Comparison of ENCODE assay signal across 24 cellular contexts in the genomic region with DNA sequence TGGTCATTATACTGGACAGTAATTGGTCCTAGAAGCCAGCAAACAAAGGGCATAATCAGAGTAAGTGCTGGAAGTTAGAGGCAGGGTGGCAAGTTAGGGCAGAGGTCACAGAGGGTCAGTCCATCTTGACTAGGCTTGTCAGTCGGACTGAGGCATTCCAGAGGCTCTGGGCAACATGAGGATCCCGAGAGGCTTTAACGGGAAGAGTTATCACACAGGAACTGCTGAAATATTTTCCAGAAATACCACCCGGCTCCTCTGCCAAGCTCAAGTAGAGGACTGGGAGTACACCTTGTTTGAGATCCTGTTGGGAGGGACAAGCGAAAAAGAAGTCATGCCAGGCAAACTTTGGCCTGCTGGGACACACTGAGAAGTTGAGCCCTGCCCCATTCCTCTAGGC.
"Had no signal": no experiment of that assay in that cellular context is flagged by ENCODE, and none has a peak within 500 bp of the region (broad histone marks: within the 10 kb centered on the region; RNA-seq: fewer than 3 reads in every experiment).

No MANE protein-coding gene starts in this region.

- FAIRE-seq: keratinocyte had no signal

- H3K36me3 ChIP-seq: thyroid gland, transverse colon, upper lobe of left lung, vagina had no signal

- H3K4me3 ChIP-seq: lung, psoas muscle, skin epidermis, stomach, testis, thyroid gland, transverse colon, upper lobe of left lung, vagina had no signal

- ATAC-seq: left cardiac atrium; left lobe of liver; naive thymus-derived CD8-positive, alpha-beta T cell; psoas muscle; sciatic nerve; stimulated activated naive B cell treated with anti-CD40 and anti-IgM and Interleukin-4, amounts not matched to agents 10 μg/mL and 1 μg/mL and 100 μg/mL, for 72 hours; stimulated activated naive CD8-positive, alpha-beta T cell treated with anti-CD3 and anti-CD28 coated beads, Interleukin-15, Interleukin-2, amounts not matched to agents 100 U/mL and 50 U/mL, for 24 hours had no signal

- H3K27ac ChIP-seq: parathyroid adenoma, psoas muscle, skin epidermis, stomach, testis, thyroid gland, transverse colon, upper lobe of left lung, vagina had no signal

- H3K4me1 ChIP-seq: parathyroid adenoma, psoas muscle, testis, thyroid gland, transverse colon, upper lobe of left lung, vagina had no signal

- H3K79me2 ChIP-seq: parathyroid adenoma had no signal

- H3K27me3 ChIP-seq: stomach, testis, thyroid gland, transverse colon, upper lobe of left lung, vagina had no signal

- H3K9ac ChIP-seq: parathyroid adenoma had no signal

- H3K9me3 ChIP-seq: psoas muscle, stomach, testis, thyroid gland, transverse colon, upper lobe of left lung, vagina had no signal

- H2AFZ ChIP-seq: parathyroid adenoma had no signal

- DNase-seq: hippocampal formation; left cardiac atrium; mesenchymal stem cell; naive thymus-derived CD8-positive, alpha-beta T cell; nucleus accumbens; psoas muscle; stimulated activated CD4-positive, alpha-beta T cell treated with anti-CD3 and anti-CD28 coated beads, Interleukin-12 subunit alpha, Interleukin-12 subunit beta, amount 100 ng/mL, for 4 hours; stimulated activated CD4-positive, alpha-beta T cell treated with anti-CD3 and anti-CD28 coated beads, Interleukin-15, amount 100 ng/mL, for 24 hours; stimulated activated CD4-positive, alpha-beta T cell treated with anti-CD3 and anti-CD28 coated beads, Interleukin-2, amount 100 ng/mL, for 24 hours; stimulated activated CD4-positive, alpha-beta T cell treated with anti-CD3 and anti-CD28 coated beads, Interleukin-4, amount 100 ng/mL, for 1 hour; stimulated activated naive B cell treated with anti-CD40 and anti-IgM and Interleukin-4, amounts not matched to agents 10 μg/mL and 1 μg/mL and 100 μg/mL, for 72 hours; stimulated activated naive CD8-positive, alpha-beta T cell treated with anti-CD3 and anti-CD28 coated beads, Interleukin-15, Interleukin-2, amounts not matched to agents 100 U/mL and 50 U/mL, for 24 hours; stomach; testis; thyroid gland; transverse colon; upper lobe of left lung had no signal
